Comparison of ENCODE assay signal across 1 cellular context in genomic region chr17:77454560-77455095, GRCh38.
TF ChIP-seq lines count a peak whose summit lies in the region.

No MANE protein-coding gene starts in this region.

TF ChIP-seq in H1, 55 proteins besides CTCF, POLR2A, EP300 and RAD21 (continued from another document):
- TF ChIP-seq USF2 (IDR thresholded peaks at IDR 0.05; ENCODE audit: low read length): no peak
- no peak for TF ChIP-seq CHD1 (IDR thresholded peaks at IDR 0.05; ENCODE audit: low read depth, low read length)
- TF ChIP-seq SP1 (IDR thresholded peaks at IDR 0.05; ENCODE audit: low read depth, low read length): no peak
- TF ChIP-seq CBX5 (IDR thresholded peaks at IDR 0.05; ENCODE audit: low read depth, low read length): no peak
- no peak for TF ChIP-seq ZNF274 (IDR thresholded peaks at IDR 0.05; ENCODE audit: borderline replicate concordance, extremely low read depth, low read length)
